ENCODE assay signal across 1 cellular context in genomic region chr5:140401362-140402257, GRCh38.
TF ChIP-seq lines count a peak whose summit lies in the region.

TSS of gene ANKHD1 (plus strand) at chr5:140401833. CDS start at chr5:140401968, 135 bp downstream.

TF ChIP-seq in WTC11, 78 proteins besides CTCF, POLR2A, EP300 and RAD21 (continued from another document):
- 0 out of 2 replicates have a peak, but pooled peaks have one; percentile 34 for TF ChIP-seq FOXP4 (CRISPR knock-in tag; IDR thresholded peaks at IDR 0.05)
